In the genomic region with DNA sequence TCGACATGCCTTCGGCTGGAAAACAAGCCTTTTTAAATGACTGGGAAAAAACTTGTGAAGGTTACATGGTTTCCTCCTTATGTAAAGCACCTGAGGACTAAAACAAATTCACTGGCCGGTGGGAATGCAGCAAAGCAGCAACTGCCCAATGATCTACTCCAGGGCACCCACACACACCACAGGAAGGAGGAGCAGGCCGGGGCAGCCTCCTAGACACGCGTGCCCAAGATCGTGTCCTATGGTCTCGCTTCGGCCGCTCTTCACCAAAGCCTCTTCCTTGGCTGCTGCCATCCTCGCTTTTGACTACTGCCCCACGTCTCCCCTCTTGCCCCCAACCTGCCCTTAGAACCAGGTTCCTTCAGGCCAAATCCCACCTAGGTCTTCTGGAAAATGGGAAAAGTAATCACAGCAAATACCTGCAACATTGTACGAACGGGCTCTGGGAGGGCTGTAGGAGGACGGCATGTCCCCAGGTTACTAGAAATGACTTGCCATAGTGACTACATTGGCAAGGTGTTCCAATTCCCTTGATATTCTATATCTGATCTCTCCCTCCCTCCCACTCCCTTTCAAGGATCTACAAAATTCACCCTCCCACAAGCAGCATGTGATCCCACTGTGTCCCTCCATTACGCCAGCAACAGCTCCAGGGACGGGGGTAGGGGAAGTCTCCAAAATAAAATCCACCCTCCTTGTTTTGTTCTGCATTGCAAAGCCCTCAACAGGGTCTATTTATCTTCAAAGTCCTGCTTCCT, we compare ENCODE assay signal across 10 cellular contexts.
DNase-seq lines count a peak whose midpoint lies in the region; ATAC-seq and TF ChIP-seq lines count a peak whose summit lies in the region.
"Had no signal": no experiment of that assay in that cellular context is flagged by ENCODE, and none has a peak within 500 bp of the region (broad histone marks: within the 10 kb centered on the region; RNA-seq: fewer than 3 reads in every experiment).

No MANE protein-coding gene starts in this region.

- no peak overlapping the region for H2AFZ ChIP-seq in osteoblast (ENCODE audit: low read length)

- peak overlapping the region; percentile 90 for H3K4me3 Mint-ChIP-seq in stimulated activated naive CD8-positive, alpha-beta T cell treated with anti-CD3 and anti-CD28 coated beads, Interleukin-15, Interleukin-2, amounts not matched to agents 100 ng/mL and 50 ng/mL, for 24 hours
- H3K4me3 Mint-ChIP-seq: activated CD8-positive, alpha-beta memory T cell treated with anti-CD3 and anti-CD28 coated beads, Interleukin-2, amount 10 ng/mL, durations not matched to agents 7 days and 5 days had no signal

- H3K79me2 ChIP-seq in osteoblast (ENCODE audit: insufficient read depth, low read length), result peaks cover 24% of the 10 kb centered on the region

- DNase-seq in stimulated activated naive CD8-positive, alpha-beta T cell treated with anti-CD3 and anti-CD28 coated beads, Interleukin-15, Interleukin-2, amounts not matched to agents 100 U/mL and 50 U/mL, for 24 hours, result no peak
- DNase-seq in effector memory CD4-positive, alpha-beta T cell, result no peak
- DNase-seq in osteoblast (ENCODE audit: insufficient read length, low spot score, missing footprints) (no peak), iPS-NIHi11 (ENCODE audit: low spot score) (no peak), inferior parietal cortex (ENCODE audit: extremely low spot score) (no peak), DMS153 (lab: John Stamatoyannopoulos, UW) (no peak)
- DNase-seq in stimulated activated CD4-positive, alpha-beta T cell treated with anti-CD3 and anti-CD28 coated beads, Interleukin-15, amount 100 ng/mL, for 24 hours, result no peak
- DNase-seq: activated CD8-positive, alpha-beta memory T cell treated with anti-CD3 and anti-CD28 coated beads, Interleukin-2, amount 10 ng/mL, durations not matched to agents 7 days and 5 days; MM.1S had no signal

- H3K27me3 Mint-ChIP-seq in stimulated activated naive CD8-positive, alpha-beta T cell treated with anti-CD3 and anti-CD28 coated beads, Interleukin-15, Interleukin-2, amounts not matched to agents 100 ng/mL and 50 ng/mL, for 24 hours, result no peaks in the 10 kb centered on the region

- peak overlapping the region; percentile 76 for H3K4me2 ChIP-seq in osteoblast (ENCODE audit: insufficient read depth, low read length)

- H4K20me1 ChIP-seq in osteoblast (ENCODE audit: insufficient read depth, low read length), result no peaks in the 10 kb centered on the region

- H3K27me3 ChIP-seq in effector memory CD4-positive, alpha-beta T cell (replicated peaks; ENCODE audit: control insufficient read depth, insufficient read depth, low read length, poor library complexity, severe bottlenecking), result no peaks in the 10 kb centered on the region
- no peaks in the 10 kb centered on the region for H3K27me3 ChIP-seq in osteoblast (ENCODE audit: insufficient read depth, low read length)

- H3K36me3 ChIP-seq in effector memory CD4-positive, alpha-beta T cell (ENCODE audit: control insufficient read depth, insufficient read depth, low read length), result no peaks in the 10 kb centered on the region
- peaks cover 15% of the 10 kb centered on the region for H3K36me3 ChIP-seq in osteoblast (ENCODE audit: insufficient read depth, low read length)

- H3K4me3 ChIP-seq in effector memory CD4-positive, alpha-beta T cell (ENCODE audit: insufficient read depth, low read depth, low read length, poor library complexity, severe bottlenecking), result no peak overlapping the region
- no peak overlapping the region for H3K4me3 ChIP-seq in osteoblast (ENCODE audit: insufficient read depth, low read length)

- H3K27ac Mint-ChIP-seq in stimulated activated naive CD8-positive, alpha-beta T cell treated with anti-CD3 and anti-CD28 coated beads, Interleukin-15, Interleukin-2, amounts not matched to agents 100 ng/mL and 50 ng/mL, for 24 hours, result peak overlapping the region; percentile 98

- ATAC-seq in stimulated activated naive CD8-positive, alpha-beta T cell treated with anti-CD3 and anti-CD28 coated beads, Interleukin-15, Interleukin-2, amounts not matched to agents 100 U/mL and 50 U/mL, for 24 hours, result no peak

- H3K4me1 Mint-ChIP-seq in stimulated activated naive CD8-positive, alpha-beta T cell treated with anti-CD3 and anti-CD28 coated beads, Interleukin-15, Interleukin-2, amounts not matched to agents 100 ng/mL and 50 ng/mL, for 24 hours (ENCODE audit: low read depth), result peaks cover 100% of the 10 kb centered on the region

- no peak for TF ChIP-seq CTCF in osteoblast (IDR thresholded peaks at IDR 0.05; ENCODE audit: extremely low read depth, low read depth, low read length)

- peak overlapping the region; percentile 76 for H3K27ac ChIP-seq in effector memory CD4-positive, alpha-beta T cell (ENCODE audit: insufficient read depth, low read length, poor library complexity, severe bottlenecking)
- H3K27ac ChIP-seq in osteoblast (ENCODE audit: low read depth, low read length), result peak overlapping the region; percentile 99

- H3K9me3 ChIP-seq in effector memory CD4-positive, alpha-beta T cell (ENCODE audit: control insufficient read depth, low read length), result no peaks in the 10 kb centered on the region
- no peaks in the 10 kb centered on the region for H3K9me3 ChIP-seq in osteoblast (ENCODE audit: low read depth, low read length)

- H3K9me3 Mint-ChIP-seq in stimulated activated naive CD8-positive, alpha-beta T cell treated with anti-CD3 and anti-CD28 coated beads, Interleukin-15, Interleukin-2, amounts not matched to agents 100 ng/mL and 50 ng/mL, for 24 hours, result no peaks in the 10 kb centered on the region

- H3K36me3 Mint-ChIP-seq in stimulated activated naive CD8-positive, alpha-beta T cell treated with anti-CD3 and anti-CD28 coated beads, Interleukin-15, Interleukin-2, amounts not matched to agents 100 ng/mL and 50 ng/mL, for 24 hours (ENCODE audit: low read depth), result peaks cover 47% of the 10 kb centered on the region

- peaks cover 81% of the 10 kb centered on the region for H3K4me1 ChIP-seq in effector memory CD4-positive, alpha-beta T cell (ENCODE audit: control insufficient read depth, insufficient read depth, low read length, poor library complexity, severe bottlenecking)
- peaks cover 60% of the 10 kb centered on the region for H3K4me1 ChIP-seq in osteoblast (ENCODE audit: insufficient read depth, low read length)
